Comparison of ENCODE assay signal across 10 cellular contexts in the genomic region with DNA sequence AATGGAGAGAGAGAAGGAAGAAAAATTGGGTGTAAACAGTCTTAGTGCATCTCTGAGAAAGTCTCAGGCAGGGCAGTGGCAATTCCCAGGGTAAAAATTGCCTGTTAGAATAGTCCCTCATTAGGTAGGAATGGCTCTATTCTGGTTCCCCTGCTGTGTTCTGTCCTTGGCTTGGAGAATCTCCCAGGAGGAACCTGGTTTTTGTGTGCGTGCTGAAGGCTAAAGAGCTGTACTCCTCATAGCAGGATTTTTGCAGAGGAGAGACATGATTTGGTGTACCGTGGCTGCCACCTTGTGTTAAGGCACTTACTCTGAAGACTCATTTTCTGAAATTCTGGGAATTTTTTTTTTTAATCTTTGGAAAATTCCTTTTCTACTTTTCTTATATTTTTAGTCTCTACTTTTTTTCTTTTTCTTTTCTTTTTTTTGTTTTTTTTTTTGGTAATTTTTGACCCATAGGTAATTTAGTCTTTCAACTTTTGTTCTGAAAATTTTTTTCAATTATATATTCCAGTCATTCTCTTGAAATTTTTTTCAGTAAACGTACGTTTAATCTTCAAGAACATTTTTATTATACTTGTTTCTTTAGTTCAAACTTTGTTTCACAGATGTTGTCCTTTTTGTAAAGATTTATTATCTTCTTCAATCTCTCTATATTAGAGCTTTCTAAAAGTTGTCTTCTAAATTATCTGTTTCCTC.
DNase-seq lines count a peak whose midpoint lies in the region; ATAC-seq and TF ChIP-seq lines count a peak whose summit lies in the region.
"Had no signal": no experiment of that assay in that cellular context is flagged by ENCODE, and none has a peak within 500 bp of the region (broad histone marks: within the 10 kb centered on the region; RNA-seq: fewer than 3 reads in every experiment).

No MANE protein-coding gene starts in this region.

- DNase-seq in NCI-H510A treated with DMSO at 0.1 percent for 48 hours (lab: John Stamatoyannopoulos, UW) = peak; percentile 32
- DNase-seq in NCI-H510A (lab: John Stamatoyannopoulos, UW) = no peak
- peak; percentile 31 to 38 for DNase-seq in PC-9
- DNase-seq in choroid plexus epithelial cell (ENCODE audit: low read depth) = peak; percentile 91
- no peak for DNase-seq in left lung
- no peak for DNase-seq in upper lobe of right lung

- H3K4me2 ChIP-seq in PC-9 = no peak overlapping the region
- H3K4me2 ChIP-seq: BLaER1 had no signal

- H3K79me2 ChIP-seq in PC-9 (ENCODE audit: low read depth) = no peaks in the 10 kb centered on the region

- no peaks in the 10 kb centered on the region for H3K36me3 ChIP-seq in PC-9 (ENCODE audit: low read depth)
- H3K36me3 ChIP-seq in left lung = peaks cover 0 to 16% of the 10 kb centered on the region in 2 donors
- peaks cover 9% of the 10 kb centered on the region for H3K36me3 ChIP-seq in upper lobe of right lung

- CTCF ChIA-PET in PC-9 (lab: Charles Lee) = interaction anchor here (0.7 kb wide), 1 partner anchor 258 kb away, joined by 3 read pairs; no protein-coding TSS in a partner anchor

- H3K9me3 ChIP-seq in PC-9 (ENCODE audit: insufficient read depth, low read depth) (no peaks in the 10 kb centered on the region), left lung (peaks cover 0 to 21% of the 10 kb centered on the region in 2 donors), upper lobe of right lung (peaks cover 11% of the 10 kb centered on the region)

- peak; percentile 76 for ATAC-seq in left lung
- peak; percentile 54 for ATAC-seq in upper lobe of right lung
- no peak for ATAC-seq in GM18511 (IDR thresholded peaks at IDR 0.05; ENCODE audit: unreplicated experiment)
- ATAC-seq: activated naive CD4-positive, alpha-beta T cell treated with anti-CD3 and anti-CD28 coated beads, Interleukin-2, amount 50 U/mL, for 72 hours had no signal

- H3K27ac ChIP-seq in PC-9 (no peak overlapping the region), left lung (no peak overlapping the region), upper lobe of right lung (no peak overlapping the region)
- H3K27ac ChIP-seq: BLaER1 had no signal

- H3F3A ChIP-seq in PC-9 (ENCODE audit: insufficient read depth, low read depth) = 0 out of 2 replicates have a peak, but pooled peaks cover 2% of the 10 kb centered on the region

- peak; percentile 84 for TF ChIP-seq RAD21 in Ishikawa (IDR thresholded peaks at IDR 0.05; ENCODE audit: low read depth)

- POLR2A ChIA-PET in PC-9 (lab: Charles Lee; ENCODE audit: unreplicated experiment) = no interaction called here

- no TSS peak for BruUV-seq in PC-9 (replicated peaks; lab: Mats Ljungman, UMichigan)

- peaks cover 4% of the 10 kb centered on the region; the same call in 1 of the 2 replicates for H4K20me1 ChIP-seq in PC-9 (ENCODE audit: insufficient read depth)

- intact Hi-C loops in PC-9 (cut with micrococcal nuclease; ENCODE audit: unreplicated experiment) = loop anchor here (5.0 kb wide), 1 partner anchor 261 kb away; no protein-coding TSS in a partner anchor
- intact Hi-C loops in left lung (cut with DNase I) = loop anchor here in 1 of 2 donors (10.0 kb wide), 1 partner anchor 264 kb away; the partner anchor contains the start of gene SEC23A
- intact Hi-C loops in upper lobe of right lung (cut with DNase I) = no loop called here

- H3K4me3 ChIP-seq in PC-9 (no peak overlapping the region), choroid plexus epithelial cell (ENCODE audit: low read depth, low read length) (no peak overlapping the region), left lung (no peak overlapping the region), upper lobe of right lung (no peak overlapping the region)
- H3K4me3 ChIP-seq: BLaER1 had no signal

- TF ChIP-seq CTCF in PC-9 (conservative IDR thresholded peaks at IDR 0.05) (peak; percentile 56), choroid plexus epithelial cell (conservative IDR thresholded peaks at IDR 0.05; ENCODE audit: low read depth, low read length) (peak; percentile 76), left lung (IDR thresholded peaks at IDR 0.05) (peak in 1 of 2 donors; percentile 28), upper lobe of right lung (IDR thresholded peaks at IDR 0.05) (peak; percentile 39)

- H3K4me1 ChIP-seq in PC-9 (replicated peaks; ENCODE audit: insufficient read depth) = no peaks in the 10 kb centered on the region
- no peaks in the 10 kb centered on the region for H3K4me1 ChIP-seq in left lung
- no peaks in the 10 kb centered on the region for H3K4me1 ChIP-seq in upper lobe of right lung
- H3K4me1 ChIP-seq: BLaER1 had no signal

- TF ChIP-seq EP300 in Ishikawa (IDR thresholded peaks at IDR 0.05; ENCODE audit: borderline replicate concordance) = no peak

- H3K27me3 ChIP-seq in PC-9 (ENCODE audit: insufficient read depth, low read depth) (no peaks in the 10 kb centered on the region), left lung (no peaks in the 10 kb centered on the region), upper lobe of right lung (no peaks in the 10 kb centered on the region)
- H3K27me3 ChIP-seq: BLaER1 had no signal

- H2AFZ ChIP-seq in PC-9 = no peak overlapping the region

- H3K9me2 ChIP-seq in PC-9 (ENCODE audit: insufficient read depth) = no peaks in the 10 kb centered on the region

TF ChIP-seq in Ishikawa, 13 proteins besides CTCF, POLR2A, EP300 and RAD21:
- TF ChIP-seq, protein P1, sequence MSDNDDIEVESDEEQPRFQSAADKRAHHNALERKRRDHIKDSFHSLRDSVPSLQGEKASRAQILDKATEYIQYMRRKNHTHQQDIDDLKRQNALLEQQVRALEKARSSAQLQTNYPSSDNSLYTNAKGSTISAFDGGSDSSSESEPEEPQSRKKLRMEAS (IDR thresholded peaks at IDR 0.05) = no peak
- no peak for TF ChIP-seq NFIC (IDR thresholded peaks at IDR 0.05)
- no peak for TF ChIP-seq TEAD4 (IDR thresholded peaks at IDR 0.05)
- no peak for TF ChIP-seq CEBPB (IDR thresholded peaks at IDR 0.05)
- TF ChIP-seq FOXM1 (IDR thresholded peaks at IDR 0.05; ENCODE audit: borderline replicate concordance, low read depth) = no peak
- TF ChIP-seq CREB1 (IDR thresholded peaks at IDR 0.05; ENCODE audit: low read depth) = no peak
- TF ChIP-seq EGR1 (IDR thresholded peaks at IDR 0.05) = no peak
- no peak for TF ChIP-seq REST (IDR thresholded peaks at IDR 0.05; ENCODE audit: low read depth)
- no peak for TF ChIP-seq TCF12 (IDR thresholded peaks at IDR 0.05; ENCODE audit: low read depth)

Comparison
In these comparisons a context has a peak if more than half of its experiments do, and no peak if none do; other contexts are left out.
1. DNase-seq: peak in NCI-H510A treated with DMSO at 0.1 percent for 48 hours (single experiment), PC-9 (2 of 2) and choroid plexus epithelial cell (single experiment); none in NCI-H510A (single experiment), left lung (0 of 2) and upper lobe of right lung (single experiment).